16 cellular contexts compared by ENCODE assay signal in the genomic region with DNA sequence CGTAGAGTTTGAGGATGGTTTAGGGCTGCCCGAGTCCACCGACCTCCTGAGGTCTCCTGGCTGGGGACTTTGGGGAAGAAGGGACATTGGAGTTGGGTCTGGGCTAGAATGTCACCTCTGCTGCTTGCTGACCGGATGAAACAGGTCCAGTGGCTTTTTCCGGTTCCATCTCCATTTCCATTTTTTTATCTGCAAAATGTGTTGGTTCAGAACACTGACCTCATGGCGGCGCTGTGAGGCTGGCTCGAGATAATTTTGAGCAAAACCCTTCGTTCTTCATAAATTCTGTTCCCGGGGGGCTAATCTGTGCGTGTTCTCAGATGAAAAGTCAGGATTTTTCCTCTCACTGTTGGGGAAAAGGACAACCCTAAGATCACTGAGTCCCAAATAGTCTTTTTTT. TPM values are rescaled to one million over a fixed set of nuclear protein-coding genes. Genes with fewer than 3 reads are reported as not detected.
DNase-seq lines count a peak whose midpoint lies in the region; ATAC-seq, FAIRE-seq and TF ChIP-seq lines count a peak whose summit lies in the region.
"Had no signal": no experiment of that assay in that cellular context is flagged by ENCODE, and none has a peak within 500 bp of the region (broad histone marks: within the 10 kb centered on the region; RNA-seq: fewer than 3 reads in every experiment).

No MANE protein-coding gene starts in this region.

- H3K27ac Mint-ChIP-seq in activated naive CD4-positive, alpha-beta T cell treated with anti-CD3 and anti-CD28 coated beads for 36 hours: no peak overlapping the region
- H3K27ac Mint-ChIP-seq in endothelial cell (ENCODE audit: unreplicated experiment): no peak overlapping the region
- H3K27ac Mint-ChIP-seq: activated naive CD8-positive, alpha-beta T cell treated with anti-CD3 and anti-CD28 coated beads, Interleukin-2, amount 50 U/mL, for 24 hours; CD4-positive, CD25-positive, alpha-beta regulatory T cell had no signal

- FAIRE-seq in H54 (lab: Jason Lieb, UNC): no peak
- FAIRE-seq: endometrium had no signal

- H3K9me3 ChIP-seq in Loucy (ENCODE audit: insufficient read depth, low read depth, low read length): no peaks in the 10 kb centered on the region

- no peak overlapping the region for H2AFZ ChIP-seq in Loucy (ENCODE audit: low read length)

- CTCF ChIA-PET in activated naive CD4-positive, alpha-beta T cell treated with anti-CD3 and anti-CD28 coated beads for 36 hours (lab: Charles Lee): interaction anchor here (0.9 to 1.9 kb wide), 2 partner anchors 9 to 390 kb away, joined by 3 to 5 read pairs; no protein-coding TSS in a partner anchor

- no peak for ATAC-seq in GM19023 (IDR thresholded peaks at IDR 0.05; ENCODE audit: unreplicated experiment)
- ATAC-seq: activated naive CD8-positive, alpha-beta T cell treated with anti-CD3 and anti-CD28 coated beads, Interleukin-2, amount 50 U/mL, for 24 hours; left colon had no signal

- H3F3A ChIP-seq in Loucy (ENCODE audit: low read depth): no peaks in the 10 kb centered on the region

- H3K9me2 ChIP-seq in Loucy (replicated peaks; ENCODE audit: low read depth, low read length): no peaks in the 10 kb centered on the region

- H3K36me3 ChIP-seq in Loucy (ENCODE audit: insufficient read depth, low read length): no peaks in the 10 kb centered on the region

- no peaks in the 10 kb centered on the region for H3K27me3 ChIP-seq in Loucy (ENCODE audit: insufficient read depth, low read length, poor library complexity, severe bottlenecking)

- no peak for TF ChIP-seq POLR2A in H54 (IDR thresholded peaks at IDR 0.05; ENCODE audit: low read depth, low read length)

- TF ChIP-seq CTCF in Loucy (conservative IDR thresholded peaks at IDR 0.05; ENCODE audit: low read length) (peak; percentile 56), endothelial cell (IDR thresholded peaks at IDR 0.05; ENCODE audit: unreplicated experiment) (peak; percentile 42), retinal pigment epithelial cell (conservative IDR thresholded peaks at IDR 0.05; ENCODE audit: low read depth, low read length) (peak; percentile 47)

- no peaks in the 10 kb centered on the region for H3K9me3 Mint-ChIP-seq in activated naive CD4-positive, alpha-beta T cell treated with anti-CD3 and anti-CD28 coated beads for 36 hours
- no peaks in the 10 kb centered on the region for H3K9me3 Mint-ChIP-seq in endothelial cell (ENCODE audit: unreplicated experiment)
- H3K9me3 Mint-ChIP-seq: activated naive CD8-positive, alpha-beta T cell treated with anti-CD3 and anti-CD28 coated beads, Interleukin-2, amount 50 U/mL, for 24 hours; CD4-positive, CD25-positive, alpha-beta regulatory T cell had no signal

- H3K79me2 ChIP-seq in Loucy (ENCODE audit: insufficient read depth, low read length): no peaks in the 10 kb centered on the region

- H3K36me3 Mint-ChIP-seq in activated naive CD4-positive, alpha-beta T cell treated with anti-CD3 and anti-CD28 coated beads for 36 hours (ENCODE audit: low read depth): no peaks in the 10 kb centered on the region
- no peaks in the 10 kb centered on the region for H3K36me3 Mint-ChIP-seq in endothelial cell (ENCODE audit: low read depth, unreplicated experiment)
- H3K36me3 Mint-ChIP-seq: CD4-positive, CD25-positive, alpha-beta regulatory T cell had no signal

- peaks cover 8% of the 10 kb centered on the region for H3K27me3 Mint-ChIP-seq in activated naive CD4-positive, alpha-beta T cell treated with anti-CD3 and anti-CD28 coated beads for 36 hours (ENCODE audit: low read depth)
- peaks cover 4% of the 10 kb centered on the region for H3K27me3 Mint-ChIP-seq in endothelial cell (ENCODE audit: unreplicated experiment)

- no peak overlapping the region for H3K4me3 Mint-ChIP-seq in activated naive CD4-positive, alpha-beta T cell treated with anti-CD3 and anti-CD28 coated beads for 36 hours
- H3K4me3 Mint-ChIP-seq in endothelial cell (ENCODE audit: unreplicated experiment): no peak overlapping the region
- H3K4me3 Mint-ChIP-seq: activated naive CD8-positive, alpha-beta T cell treated with anti-CD3 and anti-CD28 coated beads, Interleukin-2, amount 50 U/mL, for 24 hours; CD4-positive, CD25-positive, alpha-beta regulatory T cell had no signal

- no peak overlapping the region for H3K4me3 ChIP-seq in Loucy (ENCODE audit: low read length, poor library complexity, severe bottlenecking)
- no peak overlapping the region for H3K4me3 ChIP-seq in retinal pigment epithelial cell (ENCODE audit: low read length)

- no peaks in the 10 kb centered on the region for H3K4me1 ChIP-seq in Loucy (ENCODE audit: insufficient read depth, low read length, poor library complexity, severe bottlenecking)

- H3K9ac ChIP-seq in Loucy (ENCODE audit: low read depth, low read length, poor library complexity, severe bottlenecking): no peak overlapping the region

- no peak overlapping the region for H3K4me2 ChIP-seq in Loucy (ENCODE audit: low read depth, low read length, poor library complexity, severe bottlenecking)

- H4K20me1 ChIP-seq in Loucy (ENCODE audit: insufficient read depth, low read length, poor library complexity, severe bottlenecking): no peaks in the 10 kb centered on the region

- intact Hi-C loops in activated naive CD4-positive, alpha-beta T cell treated with anti-CD3 and anti-CD28 coated beads for 36 hours (cut with micrococcal nuclease): loop anchor here (10.0 kb wide), 1 partner anchor 93 kb away; no protein-coding TSS in a partner anchor

- H3K4me1 Mint-ChIP-seq in activated naive CD4-positive, alpha-beta T cell treated with anti-CD3 and anti-CD28 coated beads for 36 hours (ENCODE audit: low read depth): peaks cover 2% of the 10 kb centered on the region
- no peaks in the 10 kb centered on the region for H3K4me1 Mint-ChIP-seq in endothelial cell (ENCODE audit: unreplicated experiment)

- peak; percentile 42 for DNase-seq in activated naive CD4-positive, alpha-beta T cell treated with anti-CD3 and anti-CD28 coated beads for 36 hours
- no peak for DNase-seq in activated naive CD4-positive, alpha-beta T cell treated with anti-CD3 and anti-CD28 coated beads, Interleukin-2, amount 50 U/mL, for 16 hours
- peak; percentile 27 for DNase-seq in endothelial cell (ENCODE audit: low spot score)
- no peak for DNase-seq in retinal pigment epithelial cell (ENCODE audit: low read depth)
- no peak for DNase-seq in AG08395 (ENCODE audit: low spot score)
- DNase-seq in H54 (ENCODE audit: insufficient read length, low spot score): no peak
- DNase-seq: activated CD4-positive, alpha-beta T cell treated with anti-CD3 and anti-CD28 coated beads for 1 hour; activated naive CD8-positive, alpha-beta T cell treated with anti-CD3 and anti-CD28 coated beads, Interleukin-2, amount 50 U/mL, for 24 hours; CD4-positive, CD25-positive, alpha-beta regulatory T cell; left colon; NCI-H1417 had no signal

RNA-seq across cellular contexts. Expression of a gene that starts 11.7 kb away (rescaled TPM):
- not detected for total RNA-seq in activated naive CD4-positive, alpha-beta T cell treated with anti-CD3 and anti-CD28 coated beads for 36 hours
- not detected for total RNA-seq in endothelial cell (ENCODE audit: unreplicated experiment)
- total RNA-seq: CD4-positive, CD25-positive, alpha-beta regulatory T cell; left colon; renal cortical epithelial cell; RPMI7951 had no signal

Comparison
In these comparisons a context has a peak if more than half of its experiments do, and no peak if none do; other contexts are left out.
1. DNase-seq: peak in activated naive CD4-positive, alpha-beta T cell treated with anti-CD3 and anti-CD28 coated beads for 36 hours (single experiment) and endothelial cell (single experiment); none in activated naive CD4-positive, alpha-beta T cell treated with anti-CD3 and anti-CD28 coated beads, Interleukin-2, amount 50 U/mL, for 16 hours (single experiment), retinal pigment epithelial cell (single experiment), AG08395 (single experiment) and H54 (single experiment).
2. Peak in every context shown above with its lines, with median percentiles within 50 percentile points of each other: CTCF ChIP-seq.